Comparison of ENCODE assay signal across 9 cellular contexts in the genomic region with DNA sequence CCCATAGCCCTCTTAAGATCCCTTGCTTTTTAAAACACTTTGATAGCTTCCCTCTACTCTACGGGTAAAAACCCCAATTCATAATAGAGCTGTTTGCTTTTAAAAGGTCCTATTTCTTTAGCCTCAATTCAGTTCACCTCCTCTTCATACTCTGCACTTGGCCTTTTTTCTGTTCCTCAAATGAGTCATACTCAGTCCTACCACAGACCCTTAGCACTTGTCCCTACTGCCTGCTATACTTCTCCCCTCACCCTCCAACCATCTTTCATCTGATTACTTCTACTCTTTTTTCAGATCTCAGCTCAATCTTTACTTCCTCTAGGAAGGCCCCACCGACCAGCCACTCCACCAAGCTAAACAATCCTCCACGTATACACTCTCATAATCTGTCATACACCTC. TPM values are rescaled to one million over a fixed set of nuclear protein-coding genes. Genes with fewer than 3 reads are reported as not detected.
DNase-seq lines count a peak whose midpoint lies in the region; ATAC-seq and TF ChIP-seq lines count a peak whose summit lies in the region.
"Had no signal": no experiment of that assay in that cellular context is flagged by ENCODE, and none has a peak within 500 bp of the region (broad histone marks: within the 10 kb centered on the region; RNA-seq: fewer than 3 reads in every experiment).

No MANE protein-coding gene starts in this region.

- H3K4me3 ChIP-seq in dorsolateral prefrontal cortex (peak overlapping the region in 1 of 59 donors; percentile 79), hepatocyte (no peak overlapping the region)

- no peaks in the 10 kb centered on the region for H3K9me3 ChIP-seq in hepatocyte (ENCODE audit: low read depth)

- peak overlapping the region; percentile 38 for H3K4me3 Mint-ChIP-seq in activated CD4-positive, alpha-beta T cell treated with anti-CD3 and anti-CD28 coated beads, Interleukin-2, amount 10 ng/mL, durations not matched to agents 24 days and 14 days
- peak overlapping the region; percentile 84 for H3K4me3 Mint-ChIP-seq in stimulated activated effector memory CD8-positive, alpha-beta T cell treated with anti-CD3 and anti-CD28 coated beads, Interleukin-12 subunit alpha, Interleukin-12 subunit beta, amount 100 ng/mL, for 72 hours

- no peaks in the 10 kb centered on the region for H3K9me2 ChIP-seq in hepatocyte (replicated peaks; ENCODE audit: insufficient read depth)

- peaks cover 30% of the 10 kb centered on the region for H3K36me3 Mint-ChIP-seq in activated CD4-positive, alpha-beta T cell treated with anti-CD3 and anti-CD28 coated beads, Interleukin-2, amount 10 ng/mL, durations not matched to agents 24 days and 14 days (ENCODE audit: low read depth)
- H3K36me3 Mint-ChIP-seq in stimulated activated effector memory CD8-positive, alpha-beta T cell treated with anti-CD3 and anti-CD28 coated beads, Interleukin-12 subunit alpha, Interleukin-12 subunit beta, amount 100 ng/mL, for 72 hours = peaks cover 78% of the 10 kb centered on the region

- H3K27me3 Mint-ChIP-seq in activated CD4-positive, alpha-beta T cell treated with anti-CD3 and anti-CD28 coated beads, Interleukin-2, amount 10 ng/mL, durations not matched to agents 24 days and 14 days = no peaks in the 10 kb centered on the region

- peaks cover 10% of the 10 kb centered on the region for H4K20me1 ChIP-seq in hepatocyte (ENCODE audit: insufficient read depth, poor library complexity, severe bottlenecking)

- no peak overlapping the region for H3K4me2 ChIP-seq in hepatocyte

- H3K27ac Mint-ChIP-seq in activated CD4-positive, alpha-beta T cell treated with anti-CD3 and anti-CD28 coated beads, Interleukin-2, amount 10 ng/mL, durations not matched to agents 24 days and 14 days = peak overlapping the region; percentile 57
- H3K27ac Mint-ChIP-seq in stimulated activated effector memory CD8-positive, alpha-beta T cell treated with anti-CD3 and anti-CD28 coated beads, Interleukin-12 subunit alpha, Interleukin-12 subunit beta, amount 100 ng/mL, for 72 hours = peak overlapping the region; percentile 1

- no peak overlapping the region for H3K27ac ChIP-seq in dorsolateral prefrontal cortex
- H3K27ac ChIP-seq in hepatocyte = no peak overlapping the region

- DNase-seq in activated CD4-positive, alpha-beta T cell treated with anti-CD3 and anti-CD28 coated beads, Interleukin-2, amount 10 ng/mL, durations not matched to agents 24 days and 14 days = no peak
- no peak for DNase-seq in activated CD4-positive, alpha-beta T cell treated with anti-CD3 and anti-CD28 coated beads for 48 hours
- peak; percentile 64 for DNase-seq in NOMO-1 treated with DMSO at 0.1 percent for 48 hours (lab: John Stamatoyannopoulos, UW; ENCODE audit: unreplicated experiment)
- DNase-seq in stimulated activated effector memory CD8-positive, alpha-beta T cell treated with anti-CD3 and anti-CD28 coated beads, Interleukin-12 subunit alpha, Interleukin-12 subunit beta, amount 100 ng/mL, for 72 hours (ENCODE audit: low spot score in 2 of 2) = no peak
- DNase-seq in NCI-H345 (lab: John Stamatoyannopoulos, UW) = no peak
- no peak for DNase-seq in dorsolateral prefrontal cortex
- DNase-seq in hepatocyte (ENCODE audit: low spot score) = no peak
- DNase-seq: T1000 had no signal

- no peak for TF ChIP-seq CTCF in dorsolateral prefrontal cortex (IDR thresholded peaks at IDR 0.05 in 54 of 56, conservative IDR thresholded peaks at IDR 0.05 in 2 of 56; ENCODE audit: low read depth in 1 of 56, partially characterized antibody in 56 of 56)
- no peak for TF ChIP-seq CTCF in hepatocyte (IDR thresholded peaks at IDR 0.05; ENCODE audit: poor library complexity)

- H3K27me3 ChIP-seq in dorsolateral prefrontal cortex (no peaks in the 10 kb centered on the region), hepatocyte (no peaks in the 10 kb centered on the region)

- H3K79me2 ChIP-seq in hepatocyte = peaks cover 64% of the 10 kb centered on the region

- H3K4me1 Mint-ChIP-seq in activated CD4-positive, alpha-beta T cell treated with anti-CD3 and anti-CD28 coated beads, Interleukin-2, amount 10 ng/mL, durations not matched to agents 24 days and 14 days = peaks cover 35% of the 10 kb centered on the region
- peaks cover 41% of the 10 kb centered on the region for H3K4me1 Mint-ChIP-seq in stimulated activated effector memory CD8-positive, alpha-beta T cell treated with anti-CD3 and anti-CD28 coated beads, Interleukin-12 subunit alpha, Interleukin-12 subunit beta, amount 100 ng/mL, for 72 hours

- no peaks in the 10 kb centered on the region for H3K36me3 ChIP-seq in hepatocyte (replicated peaks; ENCODE audit: insufficient read depth, low read depth)

- no peaks in the 10 kb centered on the region for H3K9me3 Mint-ChIP-seq in activated CD4-positive, alpha-beta T cell treated with anti-CD3 and anti-CD28 coated beads, Interleukin-2, amount 10 ng/mL, durations not matched to agents 24 days and 14 days
- H3K9me3 Mint-ChIP-seq in stimulated activated effector memory CD8-positive, alpha-beta T cell treated with anti-CD3 and anti-CD28 coated beads, Interleukin-12 subunit alpha, Interleukin-12 subunit beta, amount 100 ng/mL, for 72 hours = no peaks in the 10 kb centered on the region

- ATAC-seq in HG02852 (IDR thresholded peaks at IDR 0.05; ENCODE audit: unreplicated experiment) = peak; percentile 71
- ATAC-seq in stimulated activated effector memory CD8-positive, alpha-beta T cell treated with anti-CD3 and anti-CD28 coated beads, Interleukin-12 subunit alpha, Interleukin-12 subunit beta, amount 100 ng/mL, for 72 hours = peak; percentile 57

- intact Hi-C loops in activated CD4-positive, alpha-beta T cell treated with anti-CD3 and anti-CD28 coated beads, Interleukin-2, amount 10 ng/mL, durations not matched to agents 24 days and 14 days (cut with micrococcal nuclease) = loop anchor here (10.0 kb wide), 1 partner anchor 309 kb away; the partner anchor contains the start of gene TAF7
- intact Hi-C loops in dorsolateral prefrontal cortex (cut with DNase I) = no loop called here

- no peak overlapping the region for H2AFZ ChIP-seq in hepatocyte

- WGBS in hepatocyte (ENCODE audit: low lambda C conversion rate, missing lambda C conversion rate) = 80% methylated on average over 3 of the region's 3 CpGs

- peaks cover 19% of the 10 kb centered on the region for H3K4me1 ChIP-seq in hepatocyte (ENCODE audit: insufficient read depth)

RNA-seq across cellular contexts. Expression of gene HDAC3, which starts 2.5 kb away (rescaled TPM):
- 88.1 and 92.3 TPM in 2 replicates for total RNA-seq in activated CD4-positive, alpha-beta T cell treated with anti-CD3 and anti-CD28 coated beads, Interleukin-2, amount 10 ng/mL, durations not matched to agents 24 days and 14 days
- 10 to 100 TPM; 44.4 to 98.2 (median 64.1) TPM for total RNA-seq in dorsolateral prefrontal cortex
- total RNA-seq in hepatocyte = 50.1 and 53.5 TPM in 2 replicates
- 74.0 and 81.9 TPM in 2 replicates for polyA plus RNA-seq in hepatocyte

RNA-seq across cellular contexts. Expression of gene RELL2, which starts 2.6 kb away (rescaled TPM):
- total RNA-seq in activated CD4-positive, alpha-beta T cell treated with anti-CD3 and anti-CD28 coated beads, Interleukin-2, amount 10 ng/mL, durations not matched to agents 24 days and 14 days = 24.1 TPM in 2 replicates
- total RNA-seq in dorsolateral prefrontal cortex = 10 to 100 TPM; 12.9 to 64.8 (median 38.0) TPM
- total RNA-seq in hepatocyte = 7.6 and 16.9 TPM in 2 replicates
- polyA plus RNA-seq in hepatocyte = 17.3 and 19.9 TPM in 2 replicates

RNA-seq across cellular contexts. Expression of gene DIAPH1, which starts 15.4 kb away (rescaled TPM):
- total RNA-seq in activated CD4-positive, alpha-beta T cell treated with anti-CD3 and anti-CD28 coated beads, Interleukin-2, amount 10 ng/mL, durations not matched to agents 24 days and 14 days = 225 and 232 TPM in 2 replicates
- total RNA-seq in dorsolateral prefrontal cortex (10 to 100 TPM; 19.5 to 72.5 (median 48.1) TPM), hepatocyte (37.7 and 62.4 TPM in 2 replicates)
- polyA plus RNA-seq in hepatocyte = 56.6 and 59.0 TPM in 2 replicates

RNA-seq across cellular contexts. Expression of gene FCHSD1, which starts 17.1 kb away (rescaled TPM):
- total RNA-seq in activated CD4-positive, alpha-beta T cell treated with anti-CD3 and anti-CD28 coated beads, Interleukin-2, amount 10 ng/mL, durations not matched to agents 24 days and 14 days = 33.1 and 34.5 TPM in 2 replicates
- total RNA-seq in dorsolateral prefrontal cortex (10 to 100 TPM in 110 of 120 experiments, 1 to 10 TPM in 10; 7.1 to 36.8 (median 16.9) TPM), hepatocyte (14.1 and 18.0 TPM in 2 replicates)
- 25.9 and 27.4 TPM in 2 replicates for polyA plus RNA-seq in hepatocyte

RNA-seq across cellular contexts. Expression of gene ARAP3, which starts 47.9 kb away (rescaled TPM):
- 9.2 and 10.9 TPM in 2 replicates for total RNA-seq in activated CD4-positive, alpha-beta T cell treated with anti-CD3 and anti-CD28 coated beads, Interleukin-2, amount 10 ng/mL, durations not matched to agents 24 days and 14 days
- total RNA-seq in dorsolateral prefrontal cortex (10 to 100 TPM in 66 of 120 experiments, 1 to 10 TPM in 54; 3.8 to 24.9 (median 10.5) TPM), hepatocyte (4.9 and 5.1 TPM in 2 replicates)
- 8.4 and 8.6 TPM in 2 replicates for polyA plus RNA-seq in hepatocyte
